ENCODE assay signal across 8 cellular contexts in genomic region chr4:24419147-24420034, GRCh38.
DNase-seq lines count a peak whose midpoint lies in the region; ATAC-seq and TF ChIP-seq lines count a peak whose summit lies in the region.

No MANE protein-coding gene starts in this region.

- CTCF ChIA-PET in WTC11 (lab: Charles Lee), result interaction anchor here (0.6 to 2.8 kb wide), 12 partner anchors 10 to 1051 kb away, joined by 3 to 21 read pairs (median 4); no protein-coding TSS in a partner anchor

- H3K9me3 Mint-ChIP-seq in WTC11, result peaks cover 4% of the 10 kb centered on the region
- no peaks in the 10 kb centered on the region for H3K9me3 Mint-ChIP-seq in central memory CD8-positive, alpha-beta T cell

- in situ Hi-C loops in ACHN (cut with HindIII; ENCODE audit: low pct_ligation_motif_present, low pct_unique_long_range_greater_than_20kb, low sequenced_read_pairs), result no loop called here

- POLR2A ChIA-PET in WTC11 (lab: Charles Lee), result no interaction called here

- H3K27me3 Mint-ChIP-seq in WTC11 (ENCODE audit: low read depth), result peaks cover 12% of the 10 kb centered on the region
- peaks cover 22% of the 10 kb centered on the region for H3K27me3 Mint-ChIP-seq in central memory CD8-positive, alpha-beta T cell

- ATAC-seq in GM18511 (IDR thresholded peaks at IDR 0.05; ENCODE audit: unreplicated experiment) (peak; percentile 92), HG03025 (IDR thresholded peaks at IDR 0.05; ENCODE audit: low FRiP score, unreplicated experiment) (peak; percentile 89), WTC11 (peak; percentile 97)
- ATAC-seq in central memory CD8-positive, alpha-beta T cell (replicated peaks; ENCODE audit: extremely low read depth, poor library complexity, severe bottlenecking), result no peak

- no peaks in the 10 kb centered on the region for H3K36me3 Mint-ChIP-seq in WTC11
- no peaks in the 10 kb centered on the region for H3K36me3 Mint-ChIP-seq in central memory CD8-positive, alpha-beta T cell (ENCODE audit: insufficient read depth)

- TF ChIP-seq CTCF in WTC11 (IDR thresholded peaks at IDR 0.05), result peak; percentile 90

- no peak overlapping the region for H3K4me3 Mint-ChIP-seq in WTC11
- H3K4me3 Mint-ChIP-seq in central memory CD8-positive, alpha-beta T cell, result no peak overlapping the region

- peak; percentile 65 for DNase-seq in ACHN
- DNase-seq in NCI-H2171 (lab: John Stamatoyannopoulos, UW), result peak; percentile 23
- DNase-seq in WTC11 (ENCODE audit: low spot score), result peak; percentile 86
- peak; percentile 11 to 18 for DNase-seq in central memory CD8-positive, alpha-beta T cell (ENCODE audit: low spot score in 2 of 2)
- peak; percentile 82 for DNase-seq in kidney tubule cell (ENCODE audit: low spot score)
- DNase-seq in stimulated activated CD4-positive, alpha-beta T cell treated with anti-CD3 and anti-CD28 coated beads, TNF-alpha, amount 100 ng/mL, for 1 hour (ENCODE audit: low read depth in 3 of 3, low spot score in 1 of 3), result peak; percentile 12 to 55 (median 27)

- no peak overlapping the region for H3K27ac Mint-ChIP-seq in WTC11
- no peak overlapping the region for H3K27ac Mint-ChIP-seq in central memory CD8-positive, alpha-beta T cell (ENCODE audit: low read depth)

- H3K4me1 Mint-ChIP-seq in WTC11, result peaks cover 16% of the 10 kb centered on the region
- peaks cover 7% of the 10 kb centered on the region for H3K4me1 Mint-ChIP-seq in central memory CD8-positive, alpha-beta T cell

TF ChIP-seq in WTC11, 78 proteins besides CTCF, POLR2A, EP300 and RAD21:
- TF ChIP-seq FOXP4 (CRISPR knock-in tag; IDR thresholded peaks at IDR 0.05) (no peak), HMGXB4 (CRISPR knock-in tag; IDR thresholded peaks at IDR 0.05) (0 out of 2 replicates have a peak, but pooled peaks have one; percentile 32)

Comparison
In these comparisons a context has a peak if more than half of its experiments do, and no peak if none do; other contexts are left out.
1. DNase-seq: peak in every context shown above with its lines; median percentile 86 in WTC11; 82 in kidney tubule cell; 65 in ACHN; 27 in stimulated activated CD4-positive, alpha-beta T cell treated with anti-CD3 and anti-CD28 coated beads, TNF-alpha, amount 100 ng/mL, for 1 hour; 23 in NCI-H2171; 14 in central memory CD8-positive, alpha-beta T cell.